Comparison of ENCODE assay signal across 13 cellular contexts in genomic region chr5:66661149-66661548, GRCh38.
A peak's percentile ranks its signal among the peaks of the same experiment; 100 is the strongest.
DNase-seq lines count a peak whose midpoint lies in the region; ATAC-seq and TF ChIP-seq lines count a peak whose summit lies in the region.
"Had no signal": no experiment of that assay in that cellular context is flagged by ENCODE, and none has a peak within 500 bp of the region (broad histone marks: within the 10 kb centered on the region; RNA-seq: fewer than 3 reads in every experiment).

No MANE protein-coding gene starts in this region.

- TF ChIP-seq CTCF in glutamatergic neuron (IDR thresholded peaks at IDR 0.05; ENCODE audit: partially characterized antibody, unreplicated experiment): no peak

- peak overlapping the region; percentile 86 for H3K27ac Mint-ChIP-seq in glutamatergic neuron (ENCODE audit: unreplicated experiment)
- H3K27ac Mint-ChIP-seq: activated CD8-positive, alpha-beta T cell treated with anti-CD3 and anti-CD28 coated beads for 36 hours; activated naive CD8-positive, alpha-beta T cell treated with anti-CD3 and anti-CD28 coated beads for 36 hours; naive thymus-derived CD8-positive, alpha-beta T cell; T-helper 17 cell had no signal

- no peak for ATAC-seq in GM19324 (IDR thresholded peaks at IDR 0.05; ENCODE audit: low FRiP score, unreplicated experiment)
- ATAC-seq: activated CD8-positive, alpha-beta T cell treated with anti-CD3 and anti-CD28 coated beads for 36 hours; naive thymus-derived CD8-positive, alpha-beta T cell; T-helper 17 cell had no signal

- H3K36me3 Mint-ChIP-seq in glutamatergic neuron (ENCODE audit: unreplicated experiment): peaks cover 5% of the 10 kb centered on the region
- H3K36me3 Mint-ChIP-seq: activated naive CD8-positive, alpha-beta T cell treated with anti-CD3 and anti-CD28 coated beads for 36 hours had no signal

- H3K4me3 Mint-ChIP-seq in glutamatergic neuron (ENCODE audit: unreplicated experiment): peak overlapping the region; percentile 47
- H3K4me3 Mint-ChIP-seq: activated CD8-positive, alpha-beta T cell treated with anti-CD3 and anti-CD28 coated beads for 36 hours; activated naive CD8-positive, alpha-beta T cell treated with anti-CD3 and anti-CD28 coated beads for 36 hours; naive thymus-derived CD8-positive, alpha-beta T cell; T-helper 17 cell had no signal

- DNase-seq in GM03348 (ENCODE audit: low spot score) (peak; percentile 75), SK-N-DZ (ENCODE audit: low spot score) (peak; percentile 61), glutamatergic neuron (peak; percentile 42), putamen (ENCODE audit: low spot score) (peak; percentile 21), NCI-H774 (lab: John Stamatoyannopoulos, UW) (no peak), NOMO-1 treated with dmso at 0.1 percent for 144 hours (lab: John Stamatoyannopoulos, UW; ENCODE audit: unreplicated experiment) (no peak)
- DNase-seq in activated effector memory CD4-positive, alpha-beta T cell treated with anti-CD3 and anti-CD28 coated beads, Interleukin-2, amount 50 U/mL, for 16 hours: no peak
- DNase-seq: activated CD8-positive, alpha-beta T cell treated with anti-CD3 and anti-CD28 coated beads for 36 hours; activated naive CD8-positive, alpha-beta T cell treated with anti-CD3 and anti-CD28 coated beads for 36 hours; naive thymus-derived CD8-positive, alpha-beta T cell; stimulated activated CD4-positive, alpha-beta T cell treated with anti-CD3 and anti-CD28 coated beads, Interleukin-15, amount 100 ng/mL, for 24 hours; T-helper 17 cell had no signal

- H3K4me1 Mint-ChIP-seq in glutamatergic neuron (ENCODE audit: low read depth, unreplicated experiment): peaks cover 26% of the 10 kb centered on the region
- H3K4me1 Mint-ChIP-seq: activated naive CD8-positive, alpha-beta T cell treated with anti-CD3 and anti-CD28 coated beads for 36 hours; naive thymus-derived CD8-positive, alpha-beta T cell; T-helper 17 cell had no signal

- H3K27me3 Mint-ChIP-seq in glutamatergic neuron (ENCODE audit: unreplicated experiment): peaks cover 4% of the 10 kb centered on the region

- peaks cover 3% of the 10 kb centered on the region for H3K9me3 Mint-ChIP-seq in glutamatergic neuron (ENCODE audit: unreplicated experiment)
- H3K9me3 Mint-ChIP-seq: activated CD8-positive, alpha-beta T cell treated with anti-CD3 and anti-CD28 coated beads for 36 hours; activated naive CD8-positive, alpha-beta T cell treated with anti-CD3 and anti-CD28 coated beads for 36 hours had no signal

Comparison
In these comparisons a context has a peak if more than half of its experiments do, and no peak if none do; other contexts are left out.
1. DNase-seq: peak in GM03348 (single experiment), SK-N-DZ (single experiment), glutamatergic neuron (single experiment) and putamen (single experiment); none in NCI-H774 (single experiment), NOMO-1 treated with dmso at 0.1 percent for 144 hours (single experiment) and activated effector memory CD4-positive, alpha-beta T cell treated with anti-CD3 and anti-CD28 coated beads, Interleukin-2, amount 50 U/mL, for 16 hours (single experiment).